Comparison of ENCODE assay signal across 8 cellular contexts in the genomic region with DNA sequence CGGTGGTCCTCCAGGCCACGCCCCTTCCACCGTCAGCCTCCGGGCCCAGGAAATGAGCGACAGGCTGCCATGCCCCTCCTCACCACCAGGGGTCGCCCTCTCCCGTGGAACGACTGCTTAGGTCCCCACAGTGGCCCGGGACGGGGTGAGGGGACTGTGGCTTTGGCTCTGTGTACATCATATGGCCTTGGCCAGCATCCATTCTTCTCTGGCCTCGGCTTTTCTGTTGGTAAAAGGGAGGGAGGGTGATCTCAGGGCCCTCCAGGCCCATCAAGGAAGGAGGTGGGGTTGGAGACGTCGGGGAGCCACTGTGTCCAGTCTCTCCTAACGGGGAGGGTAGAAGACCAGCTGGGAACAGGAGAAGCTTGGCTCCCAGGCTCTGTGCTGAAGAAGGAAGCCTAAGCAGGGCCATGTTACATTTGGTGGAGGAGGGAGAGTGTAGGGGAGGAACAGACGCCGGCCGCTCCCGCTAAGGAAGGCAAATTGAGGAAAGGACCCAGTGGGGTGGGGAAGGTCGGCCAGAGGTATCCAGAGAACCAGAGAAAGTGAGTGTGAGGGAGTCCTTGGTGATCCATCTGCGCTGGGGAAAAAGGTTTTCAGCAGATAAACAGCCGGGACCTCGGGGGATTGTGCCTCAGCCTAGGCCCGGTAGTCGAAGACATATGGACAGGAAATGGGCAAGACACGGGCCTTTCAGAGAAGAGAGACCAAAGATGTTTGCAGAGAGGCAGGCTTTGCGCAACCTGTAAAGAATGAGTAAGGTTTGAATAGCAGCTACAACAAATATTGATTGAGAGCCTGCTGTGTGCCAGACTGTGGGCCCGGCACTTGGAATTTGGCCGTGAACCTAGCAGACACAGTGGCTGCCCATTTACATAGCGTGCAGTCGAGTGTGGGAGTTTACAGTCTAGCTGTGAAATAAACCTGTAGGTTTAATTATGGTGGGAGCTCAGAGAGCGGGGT. TPM values are rescaled to one million over a fixed set of nuclear protein-coding genes. Genes with fewer than 3 reads are reported as not detected.
DNase-seq lines count a peak whose midpoint lies in the region; ATAC-seq and TF ChIP-seq lines count a peak whose summit lies in the region.

No MANE protein-coding gene starts in this region.

- intact Hi-C loops in breast epithelium (cut with DNase I; ENCODE audit: low total_unique reads): no loop called here

- TF ChIP-seq CTCF in WERI-Rb-1 (IDR thresholded peaks at IDR 0.05; ENCODE audit: low read depth, low read length) (peak; percentile 97), breast epithelium (IDR thresholded peaks at IDR 0.05) (peak; percentile 100)

- no peak for TF ChIP-seq POLR2A in breast epithelium (IDR thresholded peaks at IDR 0.05)

- H3K36me3 ChIP-seq in WERI-Rb-1 (no peaks in the 10 kb centered on the region), breast epithelium (no peaks in the 10 kb centered on the region)

- peak; percentile 50 for ATAC-seq in HG03064 (IDR thresholded peaks at IDR 0.05; ENCODE audit: low read depth, unreplicated experiment)

- H3K27ac ChIP-seq in WERI-Rb-1 (peak overlapping the region; percentile 72), breast epithelium (peak overlapping the region; percentile 95 to 99)

- peak; percentile 79 for DNase-seq in SIG-M5 treated with dmso at 0.1 percent for 504 hours (lab: John Stamatoyannopoulos, UW; ENCODE audit: unreplicated experiment)
- DNase-seq in SIG-M5 (lab: John Stamatoyannopoulos, UW): no peak
- peak; percentile 79 for DNase-seq in NCI-H2107 (lab: John Stamatoyannopoulos, UW)
- peak; percentile 93 for DNase-seq in WERI-Rb-1
- DNase-seq in breast epithelium (ENCODE audit: low spot score in 2 of 2): peak; percentile 76 to 91
- peak; percentile 68 for DNase-seq in iris pigment epithelial cell (ENCODE audit: low read depth)
- peak; percentile 83 to 91 for DNase-seq in stimulated activated CD4-positive, alpha-beta T cell treated with anti-CD3 and anti-CD28 coated beads, Interleukin-15, amount 100 ng/mL, for 1 hour (ENCODE audit: low read depth in 1 of 2, low spot score in 1 of 2)

- H3K9me3 ChIP-seq in WERI-Rb-1 (ENCODE audit: severe bottlenecking) (no peaks in the 10 kb centered on the region), breast epithelium (no peaks in the 10 kb centered on the region)

- H3K4me3 ChIP-seq in WERI-Rb-1 (ENCODE audit: low read depth, low read length): no peak overlapping the region
- H3K4me3 ChIP-seq in breast epithelium: peak overlapping the region in 2 of 3 donors; percentile 19 to 48

- H3K27me3 ChIP-seq in WERI-Rb-1 (ENCODE audit: insufficient read depth, low read depth, severe bottlenecking): no peaks in the 10 kb centered on the region
- no peaks in the 10 kb centered on the region for H3K27me3 ChIP-seq in breast epithelium

- H3K4me1 ChIP-seq in breast epithelium: peaks cover 0 to 6% of the 10 kb centered on the region in 2 donors

RNA-seq across cellular contexts. Expression of a gene that starts 2.5 kb away (rescaled TPM):
- not detected for total RNA-seq in breast epithelium

RNA-seq across cellular contexts. Expression of a gene that starts 10.9 kb away (rescaled TPM):
- total RNA-seq in breast epithelium: 100 to 1,000 TPM; 102 to 254 (median 109) TPM
